ENCODE assay signal across 17 cellular contexts in the genomic region with DNA sequence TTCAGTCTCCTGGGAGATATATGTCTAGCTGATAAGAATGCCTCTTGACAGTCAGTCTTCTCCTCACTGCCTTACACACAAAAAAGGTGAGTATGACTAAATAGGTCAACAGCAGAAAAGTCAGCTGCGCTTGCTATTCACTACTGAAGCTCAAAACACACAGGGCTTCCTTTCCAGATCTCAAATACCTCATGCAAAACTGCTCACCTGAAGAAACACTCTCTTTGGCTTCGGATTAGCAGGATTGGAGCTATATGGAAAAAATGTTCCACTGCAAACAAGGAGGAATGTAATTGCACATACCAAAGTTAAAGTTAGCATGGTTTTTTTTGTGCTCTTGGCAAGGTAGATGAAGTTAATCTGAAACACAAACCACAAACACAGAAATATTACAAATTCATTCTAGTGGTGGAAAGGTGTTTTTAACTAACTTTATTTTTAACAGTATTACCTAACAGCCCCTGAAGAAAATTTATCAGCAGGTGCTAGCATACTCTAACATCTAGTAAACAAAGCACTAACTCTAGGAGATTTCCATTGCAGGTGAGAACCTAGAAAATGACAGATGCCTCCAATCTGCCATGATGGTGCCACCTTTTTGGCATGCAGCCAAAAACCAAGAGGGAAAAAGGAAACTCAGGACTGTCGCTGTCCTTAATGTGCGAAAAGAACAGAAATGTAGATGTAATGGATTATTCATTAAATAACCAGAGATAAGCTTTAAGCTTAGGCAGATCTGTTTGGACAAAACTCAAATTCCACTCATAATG. TPM values are rescaled to one million over a fixed set of nuclear protein-coding genes. Genes with fewer than 3 reads are reported as not detected.
DNase-seq lines count a peak whose midpoint lies in the region; ATAC-seq and TF ChIP-seq lines count a peak whose summit lies in the region.
"Had no signal": no experiment of that assay in that cellular context is flagged by ENCODE, and none has a peak within 500 bp of the region (broad histone marks: within the 10 kb centered on the region; RNA-seq: fewer than 3 reads in every experiment).

No MANE protein-coding gene starts in this region.

- H3K27ac Mint-ChIP-seq in MCF 10A (ENCODE audit: low read depth, unreplicated experiment): no peak overlapping the region
- peak overlapping the region; percentile 5 for H3K27ac Mint-ChIP-seq in type B pancreatic cell
- no peak overlapping the region for H3K27ac Mint-ChIP-seq in CD14-positive monocyte
- H3K27ac Mint-ChIP-seq: H9 had no signal

- CTCF ChIA-PET in MCF 10A (lab: Yijun Ruan, JAX): interaction anchor here (0.7 to 1.4 kb wide), 4 partner anchors 24 to 761 kb away, joined by 3 to 5 read pairs (median 3); no protein-coding TSS in a partner anchor
- CTCF ChIA-PET in mammary epithelial cell (lab: Charles Lee; ENCODE audit: low non-redundant PET): interaction anchor here (0.8 kb wide), 1 partner anchor 51 kb away, joined by 8 read pairs; no protein-coding TSS in a partner anchor

- dilution Hi-C loops in mammary epithelial cell (cut with HindIII; ENCODE audit: low sequenced_read_pairs): no loop called here

- H3K4me1 Mint-ChIP-seq in MCF 10A (ENCODE audit: insufficient read depth, unreplicated experiment) (peaks cover 6% of the 10 kb centered on the region), type B pancreatic cell (ENCODE audit: unreplicated experiment) (peaks cover 15% of the 10 kb centered on the region), CD14-positive monocyte (no peaks in the 10 kb centered on the region)
- H3K4me1 Mint-ChIP-seq: H9, IgD-negative memory B cell had no signal

- no peaks in the 10 kb centered on the region for H3K27me3 ChIP-seq in mammary epithelial cell (ENCODE audit: insufficient read depth, low read length)
- H3K27me3 ChIP-seq: BLaER1, tibial nerve had no signal

- H3K27me3 Mint-ChIP-seq in MCF 10A (ENCODE audit: insufficient read depth, unreplicated experiment) (no peaks in the 10 kb centered on the region), type B pancreatic cell (no peaks in the 10 kb centered on the region), CD14-positive monocyte (ENCODE audit: low read depth in 3 of 3) (no peaks in the 10 kb centered on the region)
- H3K27me3 Mint-ChIP-seq: IgD-negative memory B cell had no signal

- no peaks in the 10 kb centered on the region for H3K9me3 ChIP-seq in mammary epithelial cell (replicated peaks; ENCODE audit: insufficient read depth, low read length)
- H3K9me3 ChIP-seq: BLaER1, tibial nerve had no signal

- ATAC-seq in HG03571 (IDR thresholded peaks at IDR 0.05; ENCODE audit: unreplicated experiment): no peak

- H3K4me2 ChIP-seq in mammary epithelial cell (ENCODE audit: insufficient read depth, low read depth, low read length): no peak overlapping the region
- H3K4me2 ChIP-seq: BLaER1 had no signal

- BruUV-seq in MCF 10A (replicated peaks; lab: Mats Ljungman, UMichigan): no TSS peak
- BruUV-seq in mammary epithelial cell (replicated peaks; lab: Mats Ljungman, UMichigan): no TSS peak

- intact Hi-C loops in MCF 10A (cut with micrococcal nuclease) (no loop called here), mammary epithelial cell (cut with micrococcal nuclease) (no loop called here), CD14-positive monocyte (cut with micrococcal nuclease) (no loop called here)

- in situ Hi-C loops in mammary epithelial cell (cut with MboI; ENCODE audit: low sequenced_read_pairs in 2 of 2): no loop called here

- H3K4me3 ChIP-seq in mammary epithelial cell (replicated peaks in 1 of 3; ENCODE audit: insufficient read depth in 1 of 3, low read depth in 2 of 3, low read length in 3 of 3): no peak overlapping the region
- H3K4me3 ChIP-seq: BLaER1, SK-N-MC, tibial nerve had no signal

- WGBS in mammary epithelial cell (ENCODE audit: low coverage, missing lambda C conversion rate): 73% methylated on average over 4 of the region's 4 CpGs

- POLR2A ChIA-PET in MCF 10A (lab: Yijun Ruan, JAX): interaction anchor here (3.1 kb wide), 1 partner anchor 32 kb away, joined by 12 read pairs; a partner anchor contains a TSS

- no peaks in the 10 kb centered on the region for H3K9me3 Mint-ChIP-seq in MCF 10A (ENCODE audit: unreplicated experiment)
- no peaks in the 10 kb centered on the region for H3K9me3 Mint-ChIP-seq in type B pancreatic cell
- H3K9me3 Mint-ChIP-seq in CD14-positive monocyte: no peaks in the 10 kb centered on the region
- H3K9me3 Mint-ChIP-seq: H9, IgD-negative memory B cell had no signal

- no peaks in the 10 kb centered on the region for H4K20me1 ChIP-seq in mammary epithelial cell (ENCODE audit: insufficient read depth, low read length)
- H4K20me1 ChIP-seq: BLaER1 had no signal

- no peak overlapping the region for H3K27ac ChIP-seq in mammary epithelial cell (ENCODE audit: insufficient read depth, low read depth, low read length)
- H3K27ac ChIP-seq: BLaER1, SK-N-MC, tibial nerve had no signal

- H3K36me3 Mint-ChIP-seq in MCF 10A (ENCODE audit: insufficient read depth, unreplicated experiment) (no peaks in the 10 kb centered on the region), type B pancreatic cell (peaks cover 6% of the 10 kb centered on the region), CD14-positive monocyte (peaks cover 40 to 46% of the 10 kb centered on the region in 2 donors)

- no peak for TF ChIP-seq CTCF in MCF 10A (IDR thresholded peaks at IDR 0.05; ENCODE audit: unreplicated experiment)
- no peak for TF ChIP-seq CTCF in mammary epithelial cell (conservative IDR thresholded peaks at IDR 0.05 in 1 of 2, IDR thresholded peaks at IDR 0.05 in 1 of 2; ENCODE audit: extremely low read depth in 1 of 2, insufficient read depth in 1 of 2, low read depth in 1 of 2, low read length in 2 of 2)
- TF ChIP-seq CTCF in type B pancreatic cell (conservative IDR thresholded peaks at IDR 0.05): no peak
- TF ChIP-seq CTCF in CD14-positive monocyte (IDR thresholded peaks at IDR 0.05): no peak

- H3K9ac ChIP-seq in mammary epithelial cell (ENCODE audit: insufficient read depth, low read length): no peak overlapping the region
- H3K9ac ChIP-seq: BLaER1 had no signal

- H3K79me2 ChIP-seq in mammary epithelial cell (ENCODE audit: insufficient read depth, low read length): no peaks in the 10 kb centered on the region

- H2AFZ ChIP-seq in mammary epithelial cell (ENCODE audit: low read depth, low read length): no peak overlapping the region

- H3K4me3 Mint-ChIP-seq in MCF 10A (ENCODE audit: unreplicated experiment) (no peak overlapping the region), type B pancreatic cell (no peak overlapping the region), CD14-positive monocyte (no peak overlapping the region)
- H3K4me3 Mint-ChIP-seq: H9, IgD-negative memory B cell had no signal

- no peaks in the 10 kb centered on the region for H3K4me1 ChIP-seq in mammary epithelial cell (ENCODE audit: insufficient read depth, low read length)

- DNase-seq in MCF 10A (ENCODE audit: unreplicated experiment) (peak; percentile 10), mammary epithelial cell (no peak), RPMI8226 (peak; percentile 8), glomerular visceral epithelial cell (ENCODE audit: extremely low spot score) (peak; percentile 19), type B pancreatic cell (ENCODE audit: extremely low spot score, unreplicated experiment) (no peak), CD14-positive monocyte (ENCODE audit: low spot score) (no peak)
- no peak for DNase-seq in activated CD8-positive, alpha-beta memory T cell treated with anti-CD3 and anti-CD28 coated beads, Interleukin-2, amount 50 U/mL, for 48 hours
- DNase-seq: activated CD4-positive, alpha-beta T cell treated with anti-CD3 and anti-CD28 coated beads for 48 hours; activated naive CD4-positive, alpha-beta T cell; H9; head of caudate nucleus; NCI-H524 had no signal

- H3K36me3 ChIP-seq in mammary epithelial cell (ENCODE audit: insufficient read depth, low read length): peaks cover 9% of the 10 kb centered on the region

RNA-seq across cellular contexts. Expression of a gene that starts 31.8 kb away (rescaled TPM):
- total RNA-seq in MCF 10A (2022) (13.6 and 17.2 TPM in 2 replicates), mammary epithelial cell (10 to 100 TPM; 33.0 to 40.9 TPM), type B pancreatic cell (ENCODE audit: low replicate concordance) (57.7 and 70.2 TPM in 2 replicates)
- polyA plus RNA-seq in mammary epithelial cell (27.6 TPM), CD14-positive monocyte (1 to 10 TPM; 3.6 to 3.7 TPM)
- 82.3 TPM for polyA minus RNA-seq in mammary epithelial cell

Comparison
In these comparisons a context has a peak if more than half of its experiments do, and no peak if none do; other contexts are left out.
1. DNase-seq: peak in MCF 10A (single experiment), RPMI8226 (single experiment) and glomerular visceral epithelial cell (single experiment); none in mammary epithelial cell (single experiment), type B pancreatic cell (single experiment), CD14-positive monocyte (single experiment) and activated CD8-positive, alpha-beta memory T cell treated with anti-CD3 and anti-CD28 coated beads, Interleukin-2, amount 50 U/mL, for 48 hours (single experiment).